In the genomic region with DNA sequence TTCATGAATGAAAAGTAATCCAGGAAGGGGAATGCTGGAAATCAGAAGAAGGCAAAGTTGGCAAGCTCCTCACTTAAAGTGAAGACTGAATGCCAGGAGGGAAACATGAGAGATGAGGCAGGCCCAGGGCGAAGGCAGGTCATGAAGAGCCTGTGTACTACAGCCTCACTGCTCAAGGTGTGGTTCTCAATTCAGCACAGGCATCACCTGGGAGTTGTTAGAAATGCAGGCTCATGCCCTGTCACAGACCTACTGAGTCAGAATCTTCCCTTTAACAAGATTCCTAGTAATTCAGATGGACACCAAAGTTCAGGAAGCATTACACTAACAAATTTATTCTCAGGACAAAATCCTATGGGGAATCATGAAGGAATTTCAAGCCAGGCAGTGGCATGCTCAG, we compare ENCODE assay signal across 22 cellular contexts.
"Had no signal": no experiment of that assay in that cellular context is flagged by ENCODE, and none has a peak within 500 bp of the region (broad histone marks: within the 10 kb centered on the region; RNA-seq: fewer than 3 reads in every experiment).

No MANE protein-coding gene starts in this region.

- H3K27ac ChIP-seq: left lung, neural progenitor cell, ovary, psoas muscle, sigmoid colon, thoracic aorta, tibial nerve, upper lobe of left lung, uterus had no signal

- H3K4me1 ChIP-seq: upper lobe of left lung, uterus had no signal

- FAIRE-seq: colon, frontal cortex, kidney had no signal

- ATAC-seq: left lung; naive thymus-derived CD4-positive, alpha-beta T cell; psoas muscle; right cardiac atrium; stimulated activated naive B cell treated with anti-CD40 and anti-IgM and Interleukin-4, amounts not matched to agents 10 μg/mL and 1 μg/mL and 100 μg/mL, for 72 hours had no signal

- DNase-seq: dorsolateral prefrontal cortex; effector CD4-positive, alpha-beta T cell; esophagus squamous epithelium; kidney; left lung; mesendoderm; midbrain; naive thymus-derived CD4-positive, alpha-beta T cell; occipital lobe; ovary; posterior cingulate gyrus; psoas muscle; right cardiac atrium; sigmoid colon; stimulated activated naive B cell treated with anti-CD40 and anti-IgM and Interleukin-4, amounts not matched to agents 10 μg/mL and 1 μg/mL and 100 μg/mL, for 72 hours; upper lobe of left lung; uterus had no signal

- H3K27me3 ChIP-seq: dorsolateral prefrontal cortex, esophagus squamous epithelium, left lung, neural progenitor cell, ovary, sigmoid colon, tibial nerve, upper lobe of left lung, uterus had no signal

- H3K9me3 ChIP-seq: esophagus squamous epithelium, left lung, ovary, psoas muscle, sigmoid colon, thoracic aorta, tibial nerve, upper lobe of left lung, uterus had no signal

- H2AFZ ChIP-seq: neural progenitor cell had no signal

- H3K4me3 ChIP-seq: dorsolateral prefrontal cortex, esophagus squamous epithelium, left lung, neural progenitor cell, ovary, psoas muscle, sigmoid colon, thoracic aorta, tibial nerve, upper lobe of left lung, uterus had no signal

- H3K9ac ChIP-seq: neural progenitor cell had no signal

- H3K36me3 ChIP-seq: esophagus squamous epithelium, left lung, neural progenitor cell, ovary, sigmoid colon, thoracic aorta, tibial nerve, upper lobe of left lung, uterus had no signal

- H3K4me2 ChIP-seq: neural progenitor cell had no signal
